Comparison of ENCODE assay signal across 9 cellular contexts in the genomic region with DNA sequence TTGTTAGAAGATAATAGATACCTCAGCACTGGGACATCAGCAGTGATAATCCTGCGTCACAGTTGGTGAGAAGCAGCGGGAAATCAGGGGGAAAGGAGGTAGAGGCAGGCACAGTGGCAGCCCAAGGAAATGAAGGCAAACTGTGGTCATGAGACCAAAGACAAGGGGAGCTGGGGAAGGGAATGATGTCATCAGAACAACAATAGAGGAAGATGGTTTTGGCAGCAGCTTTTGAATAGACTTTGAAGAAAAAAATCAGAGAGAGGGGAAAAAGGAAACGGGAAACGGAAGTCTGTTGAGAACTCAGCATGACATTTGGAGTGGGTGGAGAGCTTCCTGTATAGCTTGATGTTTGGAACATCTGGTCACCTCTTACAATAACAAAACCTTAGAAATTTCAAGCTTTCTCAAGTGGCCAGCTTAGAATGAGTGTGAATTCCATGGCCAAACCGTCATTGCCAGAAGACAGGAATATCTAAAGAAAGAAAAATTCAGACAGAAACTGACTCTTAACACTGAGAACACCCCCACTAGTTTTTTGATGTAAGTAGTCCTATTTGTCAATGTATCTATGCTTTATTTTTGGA. TPM values are rescaled to one million over a fixed set of nuclear protein-coding genes. Genes with fewer than 3 reads are reported as not detected.
A peak's percentile ranks its signal among the peaks of the same experiment; 100 is the strongest.
DNase-seq lines count a peak whose midpoint lies in the region; ATAC-seq and TF ChIP-seq lines count a peak whose summit lies in the region.
"Had no signal": no experiment of that assay in that cellular context is flagged by ENCODE, and none has a peak within 500 bp of the region (broad histone marks: within the 10 kb centered on the region; RNA-seq: fewer than 3 reads in every experiment).

No MANE protein-coding gene starts in this region.

- H3K27me3 Mint-ChIP-seq in T-helper 2 cell treated with Interferon-gamma antibody and Interleukin-4, amounts not matched to agents 5 μg/mL and 100 μg/mL, for 36 hours (ENCODE audit: low read depth), result peaks cover 4% of the 10 kb centered on the region

- H3K9me3 ChIP-seq in DND-41 (ENCODE audit: insufficient read depth, low read length, severe bottlenecking), result no peaks in the 10 kb centered on the region
- no peaks in the 10 kb centered on the region for H3K9me3 ChIP-seq in transverse colon

- H3K79me2 ChIP-seq in DND-41 (ENCODE audit: insufficient read depth, low read length), result no peaks in the 10 kb centered on the region

- TF ChIP-seq CTCF in DND-41 (IDR thresholded peaks at IDR 0.05; ENCODE audit: borderline replicate concordance, extremely low read depth, low read length, poor library complexity, severe bottlenecking), result no peak
- TF ChIP-seq CTCF in foreskin fibroblast (IDR thresholded peaks at IDR 0.05; ENCODE audit: low read depth, low read length), result no peak
- TF ChIP-seq CTCF in transverse colon (IDR thresholded peaks at IDR 0.05), result no peak

- peaks cover 21% of the 10 kb centered on the region for H3K4me1 Mint-ChIP-seq in T-helper 2 cell treated with Interferon-gamma antibody and Interleukin-4, amounts not matched to agents 5 μg/mL and 100 μg/mL, for 36 hours (ENCODE audit: low read depth)
- peaks cover 16% of the 10 kb centered on the region for H3K4me1 Mint-ChIP-seq in stimulated activated effector memory CD8-positive, alpha-beta T cell treated with anti-CD3 and anti-CD28 coated beads, Interleukin-12 subunit alpha, Interleukin-12 subunit beta, amount 100 ng/mL, for 72 hours

- WGBS in transverse colon (ENCODE audit: low coverage in 1 of 2), 2 donors, result 33 to 38% methylated on average over 3 to 5 of the region's 5 CpGs

- H3K4me3 ChIP-seq in DND-41 (ENCODE audit: low read depth in 1 of 2, low read length in 2 of 2) (peak overlapping the region in 1 of 2 experiments; percentile 42; a peak in 2 of 4 replicates), foreskin fibroblast (ENCODE audit: low read depth in 1 of 2, low read length in 2 of 2) (no peak overlapping the region), transverse colon (no peak overlapping the region)

- no peaks in the 10 kb centered on the region for H4K20me1 ChIP-seq in DND-41 (ENCODE audit: insufficient read depth, low read length)

- intact Hi-C loops in transverse colon (cut with DNase I; ENCODE audit: low total_unique reads), result loop anchor here (5.0 to 10.0 kb wide), 2 partner anchors 88 to 206 kb away; no protein-coding TSS in a partner anchor

- peak overlapping the region; percentile 69 for H2AFZ ChIP-seq in DND-41 (ENCODE audit: low read depth, low read length)

- peaks cover 19% of the 10 kb centered on the region for H3K4me1 ChIP-seq in DND-41 (ENCODE audit: insufficient read depth, low read length)
- peaks cover 0 to 7% (median 1%) of the 10 kb centered on the region in 4 donors for H3K4me1 ChIP-seq in transverse colon

- H3K36me3 ChIP-seq in DND-41 (ENCODE audit: insufficient read depth, low read length), result no peaks in the 10 kb centered on the region
- H3K36me3 ChIP-seq in transverse colon, result no peaks in the 10 kb centered on the region

- peak; percentile 92 for ATAC-seq in DND-41 (ENCODE audit: insufficient read depth, low read depth)
- ATAC-seq in GM19397 (IDR thresholded peaks at IDR 0.05; ENCODE audit: unreplicated experiment), result peak; percentile 58
- ATAC-seq in HG03457 (IDR thresholded peaks at IDR 0.05; ENCODE audit: unreplicated experiment), result peak; percentile 45
- peak; percentile 77 for ATAC-seq in stimulated activated effector memory CD8-positive, alpha-beta T cell treated with anti-CD3 and anti-CD28 coated beads, Interleukin-12 subunit alpha, Interleukin-12 subunit beta, amount 100 ng/mL, for 72 hours
- ATAC-seq in GM18520 (IDR thresholded peaks at IDR 0.05; ENCODE audit: unreplicated experiment), result no peak

- TF ChIP-seq POLR2A in transverse colon (IDR thresholded peaks at IDR 0.05), result no peak

- peak overlapping the region; percentile 75 for H3K4me3 Mint-ChIP-seq in T-helper 2 cell treated with Interferon-gamma antibody and Interleukin-4, amounts not matched to agents 5 μg/mL and 100 μg/mL, for 36 hours
- peak overlapping the region; percentile 42 for H3K4me3 Mint-ChIP-seq in stimulated activated effector memory CD8-positive, alpha-beta T cell treated with anti-CD3 and anti-CD28 coated beads, Interleukin-12 subunit alpha, Interleukin-12 subunit beta, amount 100 ng/mL, for 72 hours

- H3K27ac ChIP-seq in DND-41 (ENCODE audit: low read length) (peak overlapping the region; percentile 82), transverse colon (no peak overlapping the region)
- H3K27ac ChIP-seq: VCaP had no signal

- H3K4me2 ChIP-seq in DND-41 (ENCODE audit: insufficient read depth, low read length), result peak overlapping the region; percentile 61

- peak overlapping the region; percentile 47 for H3K9ac ChIP-seq in DND-41 (ENCODE audit: low read depth, low read length)

- in situ Hi-C loops in transverse colon (cut with MboI; ENCODE audit: low pct_ligation_motif_present in 1 of 4, low pct_unique_long_range_greater_than_20kb in 1 of 4, low sequenced_read_pairs in 3 of 4), result loop anchor here (5.0 to 10.0 kb wide), 5 partner anchors 86 to 208 kb away; no protein-coding TSS in a partner anchor

- no peaks in the 10 kb centered on the region for H3K27me3 ChIP-seq in DND-41 (ENCODE audit: insufficient read depth, low read length, poor library complexity)
- no peaks in the 10 kb centered on the region for H3K27me3 ChIP-seq in transverse colon

- no peaks in the 10 kb centered on the region for H3K36me3 Mint-ChIP-seq in T-helper 2 cell treated with Interferon-gamma antibody and Interleukin-4, amounts not matched to agents 5 μg/mL and 100 μg/mL, for 36 hours (ENCODE audit: low read depth)
- H3K36me3 Mint-ChIP-seq in stimulated activated effector memory CD8-positive, alpha-beta T cell treated with anti-CD3 and anti-CD28 coated beads, Interleukin-12 subunit alpha, Interleukin-12 subunit beta, amount 100 ng/mL, for 72 hours, result no peaks in the 10 kb centered on the region

- no peaks in the 10 kb centered on the region for H3K9me3 Mint-ChIP-seq in T-helper 2 cell treated with Interferon-gamma antibody and Interleukin-4, amounts not matched to agents 5 μg/mL and 100 μg/mL, for 36 hours
- H3K9me3 Mint-ChIP-seq in stimulated activated effector memory CD8-positive, alpha-beta T cell treated with anti-CD3 and anti-CD28 coated beads, Interleukin-12 subunit alpha, Interleukin-12 subunit beta, amount 100 ng/mL, for 72 hours, result no peaks in the 10 kb centered on the region

- DNase-seq in DND-41, result peak; percentile 79
- DNase-seq in T-helper 2 cell treated with Interferon-gamma antibody and Interleukin-4, amounts not matched to agents 5 μg/mL and 100 μg/mL, for 36 hours (ENCODE audit: low spot score), result no peak
- DNase-seq in foreskin fibroblast, result peak; percentile 75 to 82
- no peak for DNase-seq in stimulated activated effector memory CD8-positive, alpha-beta T cell treated with anti-CD3 and anti-CD28 coated beads, Interleukin-12 subunit alpha, Interleukin-12 subunit beta, amount 100 ng/mL, for 72 hours (ENCODE audit: low spot score in 2 of 2)
- no peak for DNase-seq in transverse colon

- no peak for TF ChIP-seq EP300 in transverse colon (IDR thresholded peaks at IDR 0.05; ENCODE audit: low read depth)

- H3K27ac Mint-ChIP-seq in T-helper 2 cell treated with Interferon-gamma antibody and Interleukin-4, amounts not matched to agents 5 μg/mL and 100 μg/mL, for 36 hours, result peak overlapping the region; percentile 71
- peak overlapping the region; percentile 58 for H3K27ac Mint-ChIP-seq in stimulated activated effector memory CD8-positive, alpha-beta T cell treated with anti-CD3 and anti-CD28 coated beads, Interleukin-12 subunit alpha, Interleukin-12 subunit beta, amount 100 ng/mL, for 72 hours

RNA-seq across cellular contexts. Expression of gene YES1, which starts 18.4 kb away (rescaled TPM):
- 100 to 1,000 TPM in 2 of 4 donors, 10 to 100 TPM in 2; 49.4 to 128 (median 96.0) TPM for total RNA-seq in transverse colon

Comparison
In these comparisons a context has a peak if more than half of its experiments do, and no peak if none do; other contexts are left out.
1. DNase-seq: peak in DND-41 (single experiment) and foreskin fibroblast (2 of 2); none in T-helper 2 cell treated with Interferon-gamma antibody and Interleukin-4, amounts not matched to agents 5 μg/mL and 100 μg/mL, for 36 hours (single experiment), stimulated activated effector memory CD8-positive, alpha-beta T cell treated with anti-CD3 and anti-CD28 coated beads, Interleukin-12 subunit alpha, Interleukin-12 subunit beta, amount 100 ng/mL, for 72 hours (0 of 2) and transverse colon (single experiment).